Comparison of ENCODE assay signal across 8 cellular contexts in genomic region chr1:11784993-11785769, GRCh38. TPM values are rescaled to one million over a fixed set of nuclear protein-coding genes. Genes with fewer than 3 reads are reported as not detected.
DNase-seq lines count a peak whose midpoint lies in the region; ATAC-seq and TF ChIP-seq lines count a peak whose summit lies in the region.

No MANE protein-coding gene starts in this region.

- H3K4me1 ChIP-seq in mammary epithelial cell (ENCODE audit: insufficient read depth, low read length) (peaks cover 10% of the 10 kb centered on the region), smooth muscle cell (ENCODE audit: low read depth) (peaks cover 10% of the 10 kb centered on the region)

- CTCF ChIA-PET in mammary epithelial cell (lab: Charles Lee; ENCODE audit: low non-redundant PET), result interaction anchor here (0.6 to 0.7 kb wide), 2 partner anchors 70 to 283 kb away, joined by 3 to 5 read pairs; no protein-coding TSS in a partner anchor

- in situ Hi-C loops in mammary epithelial cell (cut with MboI; ENCODE audit: low sequenced_read_pairs in 2 of 2), result no loop called here

- H3K9ac ChIP-seq in mammary epithelial cell (ENCODE audit: insufficient read depth, low read length) (no peak overlapping the region), smooth muscle cell (ENCODE audit: low read depth) (no peak overlapping the region)

- no peak overlapping the region for H3K27ac ChIP-seq in mammary epithelial cell (ENCODE audit: insufficient read depth, low read depth, low read length)
- H3K27ac ChIP-seq in smooth muscle cell (ENCODE audit: low read depth), result no peak overlapping the region

- 7% methylated on average over 15 of the region's 30 CpGs for WGBS in mammary epithelial cell (ENCODE audit: low coverage, missing lambda C conversion rate)
- 18% methylated on average over 30 of the region's 30 CpGs for WGBS in smooth muscle cell (ENCODE audit: low lambda C conversion rate)

- intact Hi-C loops in mammary epithelial cell (cut with micrococcal nuclease), result no loop called here

- BruUV-seq in mammary epithelial cell (replicated peaks; lab: Mats Ljungman, UMichigan), result no TSS peak

- ATAC-seq in HG02852 (IDR thresholded peaks at IDR 0.05; ENCODE audit: unreplicated experiment), result peak; percentile 64
- peak; percentile 86 for ATAC-seq in SK-N-SH treated with all-trans-retinoic acid at 6 μM for 48 hours
- no peak for ATAC-seq in HG03460 (IDR thresholded peaks at IDR 0.05; ENCODE audit: unreplicated experiment)
- ATAC-seq in HG03520 (IDR thresholded peaks at IDR 0.05; ENCODE audit: unreplicated experiment), result no peak

- peak; percentile 78 for DNase-seq in D341Med (ENCODE audit: low spot score)
- DNase-seq in mammary epithelial cell, result peak; percentile 27
- DNase-seq in iris pigment epithelial cell (ENCODE audit: low read depth), result peak; percentile 52
- no peak for DNase-seq in smooth muscle cell (lab: John Stamatoyannopoulos, UW; ENCODE audit: unreplicated experiment)

- H3K79me2 ChIP-seq in mammary epithelial cell (ENCODE audit: insufficient read depth, low read length) (no peaks in the 10 kb centered on the region), smooth muscle cell (ENCODE audit: low read depth) (no peaks in the 10 kb centered on the region)

- H3K36me3 ChIP-seq in mammary epithelial cell (ENCODE audit: insufficient read depth, low read length) (no peaks in the 10 kb centered on the region), smooth muscle cell (ENCODE audit: low read depth) (no peaks in the 10 kb centered on the region)

- H3F3A ChIP-seq in smooth muscle cell (ENCODE audit: low read depth), result no peaks in the 10 kb centered on the region

- H2AFZ ChIP-seq in mammary epithelial cell (ENCODE audit: low read depth, low read length) (peak overlapping the region; percentile 30), smooth muscle cell (ENCODE audit: low read depth) (no peak overlapping the region)

- H3K27me3 ChIP-seq in mammary epithelial cell (ENCODE audit: insufficient read depth, low read length), result no peaks in the 10 kb centered on the region
- no peaks in the 10 kb centered on the region for H3K27me3 ChIP-seq in smooth muscle cell (ENCODE audit: low read depth)

- peak; percentile 64 to 87 for TF ChIP-seq CTCF in mammary epithelial cell (conservative IDR thresholded peaks at IDR 0.05 in 1 of 2, IDR thresholded peaks at IDR 0.05 in 1 of 2; ENCODE audit: extremely low read depth in 1 of 2, insufficient read depth in 1 of 2, low read depth in 1 of 2, low read length in 2 of 2)
- TF ChIP-seq CTCF in smooth muscle cell (IDR thresholded peaks at IDR 0.05; ENCODE audit: borderline replicate concordance, insufficient read depth, poor library complexity, severe bottlenecking), result peak; percentile 90

- H3K4me2 ChIP-seq in mammary epithelial cell (ENCODE audit: insufficient read depth, low read depth, low read length) (peak overlapping the region; percentile 53), smooth muscle cell (peak overlapping the region; percentile 82)

- H3K4me3 ChIP-seq in mammary epithelial cell (replicated peaks in 1 of 3; ENCODE audit: insufficient read depth in 1 of 3, low read depth in 2 of 3, low read length in 3 of 3) (peak overlapping the region in 1 of 3 experiments; percentile 39), smooth muscle cell (peak overlapping the region; percentile 38)

- dilution Hi-C loops in mammary epithelial cell (cut with HindIII; ENCODE audit: low sequenced_read_pairs), result no loop called here

- H4K20me1 ChIP-seq in mammary epithelial cell (ENCODE audit: insufficient read depth, low read length), result no peaks in the 10 kb centered on the region
- no peaks in the 10 kb centered on the region for H4K20me1 ChIP-seq in smooth muscle cell (ENCODE audit: low read depth)

- H3K9me3 ChIP-seq in mammary epithelial cell (replicated peaks; ENCODE audit: insufficient read depth, low read length) (no peaks in the 10 kb centered on the region), smooth muscle cell (replicated peaks; ENCODE audit: low read depth) (no peaks in the 10 kb centered on the region)

TF ChIP-seq in SK-N-SH treated with all-trans-retinoic acid at 6 μM for 48 hours, 23 proteins besides CTCF, POLR2A, EP300 and RAD21:
- no peak for TF ChIP-seq SNAI2 (CRISPR knock-in tag; IDR thresholded peaks at IDR 0.05)
- TF ChIP-seq RARB (CRISPR knock-in tag; IDR thresholded peaks at IDR 0.05), result no peak
- TF ChIP-seq ZFP3 (CRISPR knock-in tag; IDR thresholded peaks at IDR 0.05), result no peak
- TF ChIP-seq ARNTL (CRISPR knock-in tag; IDR thresholded peaks at IDR 0.05; ENCODE audit: borderline replicate concordance, low read depth), result no peak
- TF ChIP-seq PPARA (CRISPR knock-in tag; IDR thresholded peaks at IDR 0.05; ENCODE audit: borderline replicate concordance), result no peak
- peak; percentile 37; the same call in 1 of the 2 replicates for TF ChIP-seq ZNF8 (CRISPR knock-in tag; IDR thresholded peaks at IDR 0.05)

RNA-seq across cellular contexts. Expression of gene MTHFR, which starts 20.6 kb away (rescaled TPM):
- total RNA-seq in mammary epithelial cell, result 10 to 100 TPM; 19.1 to 19.2 TPM
- polyA plus RNA-seq in mammary epithelial cell, result 8.2 TPM
- 17.0 TPM for polyA minus RNA-seq in mammary epithelial cell
- total RNA-seq in smooth muscle cell, result 12.1 and 15.2 TPM in 2 replicates
- polyA plus RNA-seq in smooth muscle cell, result 6.1 and 8.3 TPM in 2 replicates

RNA-seq across cellular contexts. Expression of gene CLCN6, which starts 20.8 kb away (rescaled TPM):
- 10 to 100 TPM in 1 of 2 donors, 1 to 10 TPM in 1; 7.0 to 17.0 TPM for total RNA-seq in mammary epithelial cell
- polyA plus RNA-seq in mammary epithelial cell, result 7.6 TPM
- polyA minus RNA-seq in mammary epithelial cell, result 12.9 TPM
- total RNA-seq in smooth muscle cell, result 8.4 and 13.6 TPM in 2 replicates
- 9.9 and 14.8 TPM in 2 replicates for polyA plus RNA-seq in smooth muscle cell

RNA-seq across cellular contexts. Expression of gene C1orf167, which starts 23.2 kb away (rescaled TPM):
- total RNA-seq in mammary epithelial cell (not detected), smooth muscle cell (not detected in 2 replicates)
- polyA plus RNA-seq in mammary epithelial cell (not detected), smooth muscle cell (0.70 TPM in 1 of 2 replicates, not detected in the other)
- polyA minus RNA-seq in mammary epithelial cell, result not detected

RNA-seq across cellular contexts. Expression of gene AGTRAP, which starts 49.2 kb away (rescaled TPM):
- total RNA-seq in mammary epithelial cell (100 to 1,000 TPM; 105 to 109 TPM), smooth muscle cell (30.9 and 32.0 TPM in 2 replicates)
- polyA plus RNA-seq in mammary epithelial cell (120 TPM), smooth muscle cell (67.8 and 76.8 TPM in 2 replicates)
- polyA minus RNA-seq in mammary epithelial cell, result 78.0 TPM

Comparison
In these comparisons a context has a peak if more than half of its experiments do, and no peak if none do; other contexts are left out.
1. ATAC-seq: peak in HG02852 (single experiment) and SK-N-SH treated with all-trans-retinoic acid at 6 μM for 48 hours (single experiment); none in HG03460 (single experiment) and HG03520 (single experiment).